16 cellular contexts compared by ENCODE assay signal in genomic region chr3:127446756-127447155, GRCh38.
"Had no signal": no experiment of that assay in that cellular context is flagged by ENCODE, and none has a peak within 500 bp of the region (broad histone marks: within the 10 kb centered on the region; RNA-seq: fewer than 3 reads in every experiment).

No MANE protein-coding gene starts in this region.

- ATAC-seq: activated CD4-positive, CD25-positive, alpha-beta regulatory T cell treated with anti-CD3 and anti-CD28 coated beads, Interleukin-2, amount 50 U/mL, for 24 hours; left lobe of liver had no signal

- H3K27me3 ChIP-seq: neutrophil, upper lobe of left lung had no signal

- H3K36me3 ChIP-seq: neutrophil, upper lobe of left lung had no signal

- DNase-seq: activated CD4-positive, alpha-beta T cell treated with anti-CD3 and anti-CD28 coated beads, Interleukin-2, amount 50 U/mL, for 4 hours; amygdala; caudate nucleus; erythroblast; foreskin melanocyte; glutamatergic neuron; hippocampal formation; retina; stimulated activated CD4-positive, alpha-beta T cell treated with anti-CD3 and anti-CD28 coated beads, Interleukin-15, amount 100 ng/mL, for 24 hours; stimulated activated CD4-positive, alpha-beta T cell treated with anti-CD3 and anti-CD28 coated beads, Interleukin-2, amount 100 ng/mL, for 48 hours had no signal

- H3K9me3 ChIP-seq: neutrophil, upper lobe of left lung had no signal

- H3K4me1 ChIP-seq: upper lobe of left lung had no signal

- H3K27ac ChIP-seq: dorsolateral prefrontal cortex, neutrophil, skin epidermis, upper lobe of left lung had no signal

- H3K4me3 ChIP-seq: dorsolateral prefrontal cortex, skin epidermis, upper lobe of left lung had no signal
